Comparison of ENCODE assay signal across 17 cellular contexts in genomic region chr2:212021947-212022346, GRCh38.
A peak's percentile ranks its signal among the peaks of the same experiment; 100 is the strongest.
DNase-seq lines count a peak whose midpoint lies in the region; TF ChIP-seq lines count a peak whose summit lies in the region.
"Had no signal": no experiment of that assay in that cellular context is flagged by ENCODE, and none has a peak within 500 bp of the region (broad histone marks: within the 10 kb centered on the region; RNA-seq: fewer than 3 reads in every experiment).

No MANE protein-coding gene starts in this region.

- POLR2A ChIA-PET in MCF 10A (lab: Yijun Ruan, JAX) = no interaction called here

- no peak overlapping the region for H3K27ac ChIP-seq in breast epithelium
- H3K27ac ChIP-seq: 22Rv1 had no signal

- no TSS peak for BruUV-seq in MCF 10A (replicated peaks; lab: Mats Ljungman, UMichigan)

- intact Hi-C loops in MCF 10A (cut with micrococcal nuclease) (no loop called here), breast epithelium (cut with DNase I; ENCODE audit: low total_unique reads) (no loop called here)

- TF ChIP-seq POLR2A in breast epithelium (IDR thresholded peaks at IDR 0.05) = no peak

- H3K27me3 Mint-ChIP-seq in MCF 10A (ENCODE audit: insufficient read depth, unreplicated experiment) (peaks cover 17% of the 10 kb centered on the region), nephron progenitor cell (ENCODE audit: low read depth, poor library complexity) (no peaks in the 10 kb centered on the region)
- H3K27me3 Mint-ChIP-seq: activated naive CD4-positive, alpha-beta T cell treated with anti-CD3 and anti-CD28 coated beads, Interleukin-2, amount 10 ng/mL, durations not matched to agents 7 days and 5 days; CD8-positive, alpha-beta memory T cell had no signal

- no peaks in the 10 kb centered on the region for H3K27me3 ChIP-seq in breast epithelium

- H3K36me3 Mint-ChIP-seq in MCF 10A (ENCODE audit: insufficient read depth, unreplicated experiment) (no peaks in the 10 kb centered on the region), nephron progenitor cell (ENCODE audit: low read depth) (no peaks in the 10 kb centered on the region)
- H3K36me3 Mint-ChIP-seq: activated naive CD4-positive, alpha-beta T cell treated with anti-CD3 and anti-CD28 coated beads, Interleukin-2, amount 10 ng/mL, durations not matched to agents 7 days and 5 days; CD8-positive, alpha-beta memory T cell had no signal

- H3K27ac Mint-ChIP-seq in MCF 10A (ENCODE audit: low read depth, unreplicated experiment) (no peak overlapping the region), nephron progenitor cell (no peak overlapping the region)
- H3K27ac Mint-ChIP-seq: activated naive CD4-positive, alpha-beta T cell treated with anti-CD3 and anti-CD28 coated beads, Interleukin-2, amount 10 ng/mL, durations not matched to agents 7 days and 5 days; CD8-positive, alpha-beta memory T cell had no signal

- H3K4me3 Mint-ChIP-seq in MCF 10A (ENCODE audit: unreplicated experiment) (no peak overlapping the region), nephron progenitor cell (no peak overlapping the region)
- H3K4me3 Mint-ChIP-seq: activated naive CD4-positive, alpha-beta T cell treated with anti-CD3 and anti-CD28 coated beads, Interleukin-2, amount 10 ng/mL, durations not matched to agents 7 days and 5 days; CD8-positive, alpha-beta memory T cell had no signal

- no peaks in the 10 kb centered on the region for H3K4me1 Mint-ChIP-seq in MCF 10A (ENCODE audit: insufficient read depth, unreplicated experiment)
- no peaks in the 10 kb centered on the region for H3K4me1 Mint-ChIP-seq in nephron progenitor cell
- H3K4me1 Mint-ChIP-seq: activated naive CD4-positive, alpha-beta T cell treated with anti-CD3 and anti-CD28 coated beads, Interleukin-2, amount 10 ng/mL, durations not matched to agents 7 days and 5 days; CD8-positive, alpha-beta memory T cell had no signal

- CTCF ChIA-PET in MCF 10A (lab: Yijun Ruan, JAX) = no interaction called here

- no peak overlapping the region for H3K4me3 ChIP-seq in breast epithelium

- no peak for TF ChIP-seq CTCF in MCF 10A (IDR thresholded peaks at IDR 0.05; ENCODE audit: unreplicated experiment)
- TF ChIP-seq CTCF in breast epithelium (IDR thresholded peaks at IDR 0.05) = no peak
- no peak for TF ChIP-seq CTCF in nephron progenitor cell (IDR thresholded peaks at IDR 0.05)

- DNase-seq in MCF 10A (ENCODE audit: unreplicated experiment) (peak; percentile 36), breast epithelium (ENCODE audit: low spot score in 2 of 2) (no peak), amniotic epithelial cell (ENCODE audit: low read depth) (peak; percentile 64), fibroblast of peridontal ligament (ENCODE audit: extremely low read depth) (peak; percentile 88), stromal cell of bone marrow (ENCODE audit: low read depth) (peak; percentile 36), nephron progenitor cell (no peak), globus pallidus (ENCODE audit: low spot score) (no peak)
- DNase-seq in central memory CD4-positive, alpha-beta T cell = no peak
- DNase-seq: activated CD4-positive, CD25-positive, alpha-beta regulatory T cell treated with anti-CD3 and anti-CD28 coated beads, Interleukin-2, amount 50 U/mL, for 72 hours; activated CD8-positive, alpha-beta memory T cell treated with anti-CD3 and anti-CD28 coated beads, Interleukin-2, amount 50 U/mL, for 4 hours; activated naive CD4-positive, alpha-beta T cell treated with anti-CD3 and anti-CD28 coated beads, Interleukin-2, amount 10 ng/mL, durations not matched to agents 7 days and 5 days; caudate nucleus; CD8-positive, alpha-beta memory T cell; hypothalamus; NCI-H82; RPMI8226 had no signal

- H3K9me3 Mint-ChIP-seq in MCF 10A (ENCODE audit: unreplicated experiment) (no peaks in the 10 kb centered on the region), nephron progenitor cell (no peaks in the 10 kb centered on the region)
- H3K9me3 Mint-ChIP-seq: activated naive CD4-positive, alpha-beta T cell treated with anti-CD3 and anti-CD28 coated beads, Interleukin-2, amount 10 ng/mL, durations not matched to agents 7 days and 5 days had no signal

- no peaks in the 10 kb centered on the region for H3K4me1 ChIP-seq in breast epithelium

- no peaks in the 10 kb centered on the region for H3K36me3 ChIP-seq in breast epithelium

- H3K9me3 ChIP-seq in breast epithelium = no peaks in the 10 kb centered on the region

Comparison
In these comparisons a context has a peak if more than half of its experiments do, and no peak if none do; other contexts are left out.
1. DNase-seq: peak in MCF 10A (single experiment), amniotic epithelial cell (single experiment), fibroblast of peridontal ligament (single experiment) and stromal cell of bone marrow (single experiment); none in breast epithelium (0 of 2), nephron progenitor cell (single experiment), central memory CD4-positive, alpha-beta T cell (single experiment) and globus pallidus (single experiment).